9 cellular contexts compared by ENCODE assay signal in the genomic region with DNA sequence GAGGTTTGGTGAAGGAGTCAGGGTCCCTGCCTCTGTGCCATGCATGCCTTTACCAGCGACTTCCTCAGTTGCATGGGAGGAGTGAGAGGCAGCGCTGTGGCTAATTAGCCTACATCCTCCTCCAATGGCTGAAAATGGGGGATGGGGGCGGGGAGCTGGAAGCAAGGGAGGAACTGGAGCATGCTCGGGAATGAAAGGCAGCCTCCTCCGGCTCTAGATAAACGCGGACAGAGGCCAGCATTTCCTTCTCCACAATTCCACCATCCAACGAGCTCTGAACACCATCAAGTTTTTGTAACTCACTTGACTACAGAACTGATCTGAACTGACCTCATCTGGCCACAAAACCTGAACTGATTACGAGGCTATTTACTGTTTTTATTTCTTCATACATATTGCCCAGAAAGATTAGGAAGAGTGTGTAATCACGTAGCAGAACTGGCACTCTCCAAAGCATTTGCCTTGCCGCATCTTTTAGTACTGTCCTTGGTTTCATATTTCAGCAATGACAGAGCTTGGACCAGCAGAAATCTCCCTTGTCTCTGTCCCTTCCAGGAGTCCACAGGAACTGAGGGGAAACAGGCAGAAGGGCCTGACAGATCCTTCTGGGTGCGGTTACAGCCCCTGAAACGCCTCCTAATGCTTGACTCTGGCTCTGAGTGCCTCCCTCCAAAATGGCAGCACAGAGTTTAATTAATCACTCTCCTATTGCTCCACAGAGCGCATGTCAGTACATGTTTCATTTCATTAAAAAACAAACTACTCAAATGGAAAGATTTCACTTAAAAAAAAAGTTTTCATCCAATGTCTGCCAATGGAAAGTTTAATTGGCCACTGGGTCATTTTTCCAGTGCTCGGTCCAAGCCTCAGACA. TPM values are rescaled to one million over a fixed set of nuclear protein-coding genes. Genes with fewer than 3 reads are reported as not detected.
DNase-seq lines count a peak whose midpoint lies in the region; ATAC-seq and TF ChIP-seq lines count a peak whose summit lies in the region.
"Had no signal": no experiment of that assay in that cellular context is flagged by ENCODE, and none has a peak within 500 bp of the region (broad histone marks: within the 10 kb centered on the region; RNA-seq: fewer than 3 reads in every experiment).

No MANE protein-coding gene starts in this region.

- POLR2A ChIA-PET in Caco-2 (lab: Charles Lee): no interaction called here

- peaks cover 11% of the 10 kb centered on the region for H3K36me3 Mint-ChIP-seq in activated naive CD8-positive, alpha-beta T cell
- H3K36me3 Mint-ChIP-seq in Caco-2 (ENCODE audit: insufficient read depth, unreplicated experiment): peaks cover 6% of the 10 kb centered on the region

- H3K9me3 ChIP-seq in Caco-2: no peaks in the 10 kb centered on the region

- no TSS peak for BruUV-seq in Caco-2 (replicated peaks; lab: Mats Ljungman, UMichigan)

- H3K4me1 ChIP-seq in Caco-2: no peaks in the 10 kb centered on the region

- peak; percentile 82 for DNase-seq in G401 (ENCODE audit: low spot score)
- peak; percentile 72 for DNase-seq in left cardiac atrium
- peak; percentile 86 for DNase-seq in posterior vena cava (ENCODE audit: low spot score)
- no peak for DNase-seq in Caco-2
- DNase-seq in stimulated activated naive CD4-positive, alpha-beta T cell treated with Interleukin-2 at 50 U/mL for 16 hours (lab: John Stamatoyannopoulos, UW): no peak
- DNase-seq: NCI-H526 treated with DMSO at 0.1 percent for 48 hours had no signal

- in situ Hi-C loops in G401 (cut with HindIII; ENCODE audit: low sequenced_read_pairs): no loop called here

- H3K27me3 ChIP-seq in Caco-2 (replicated peaks; ENCODE audit: control insufficient read depth, insufficient read depth, low read length): no peaks in the 10 kb centered on the region

- H3K27ac Mint-ChIP-seq in activated naive CD8-positive, alpha-beta T cell: peak overlapping the region; percentile 85
- no peak overlapping the region for H3K27ac Mint-ChIP-seq in Caco-2 (ENCODE audit: unreplicated experiment)

- H3K36me3 ChIP-seq in Caco-2 (ENCODE audit: control insufficient read depth, insufficient read depth, low read length): no peaks in the 10 kb centered on the region

- ATAC-seq in left cardiac atrium (peak; percentile 67 to 84), HG03175 (IDR thresholded peaks at IDR 0.05; ENCODE audit: unreplicated experiment) (no peak), HG03108 (IDR thresholded peaks at IDR 0.05; ENCODE audit: unreplicated experiment) (no peak)

- CTCF ChIA-PET in Caco-2 (lab: Charles Lee): no interaction called here

- H3K4me3 ChIP-seq in Caco-2 (ENCODE audit: low read depth, low read length): no peak overlapping the region

- no peaks in the 10 kb centered on the region for H3K9me3 Mint-ChIP-seq in activated naive CD8-positive, alpha-beta T cell (ENCODE audit: low read depth)
- H3K9me3 Mint-ChIP-seq in Caco-2 (ENCODE audit: unreplicated experiment): no peaks in the 10 kb centered on the region

- peaks cover 1% of the 10 kb centered on the region for H3K4me1 Mint-ChIP-seq in activated naive CD8-positive, alpha-beta T cell (ENCODE audit: low read depth)
- H3K4me1 Mint-ChIP-seq in Caco-2 (ENCODE audit: low read depth, unreplicated experiment): peaks cover 12% of the 10 kb centered on the region

- H3K27me3 Mint-ChIP-seq in activated naive CD8-positive, alpha-beta T cell: no peaks in the 10 kb centered on the region
- no peaks in the 10 kb centered on the region for H3K27me3 Mint-ChIP-seq in Caco-2 (ENCODE audit: insufficient read depth, unreplicated experiment)

- no peak overlapping the region for H3K4me3 Mint-ChIP-seq in activated naive CD8-positive, alpha-beta T cell
- no peak overlapping the region for H3K4me3 Mint-ChIP-seq in Caco-2 (ENCODE audit: unreplicated experiment)

- no peak for TF ChIP-seq CTCF in Caco-2 (IDR thresholded peaks at IDR 0.05; ENCODE audit: insufficient read depth in 1 of 2, low read depth in 1 of 2, low read length in 1 of 2, severe bottlenecking in 1 of 2, unreplicated experiment in 1 of 2)

- intact Hi-C loops in left cardiac atrium (cut with DNase I): no loop called here
- intact Hi-C loops in posterior vena cava (cut with DNase I): loop anchor here in 1 of 2 donors (10.0 kb wide), 1 partner anchor 59 kb away; a partner anchor contains a TSS
- intact Hi-C loops in Caco-2 (cut with micrococcal nuclease; ENCODE audit: unreplicated experiment): no loop called here

RNA-seq across cellular contexts. Expression of a gene that starts 58.2 kb away (rescaled TPM):
- total RNA-seq in G401 (2014; rRNA removed; shearing (Covaris generic)): 21.8 and 22.4 TPM in 2 replicates
- 10 to 100 TPM; 11.2 to 13.2 TPM for total RNA-seq in left cardiac atrium
- 10 to 100 TPM; 21.1 to 44.9 TPM for total RNA-seq in posterior vena cava
- total RNA-seq in Caco-2 (2022): 14.9 and 16.2 TPM in 2 replicates

Comparison
In these comparisons a context has a peak if more than half of its experiments do, and no peak if none do; other contexts are left out.
1. DNase-seq: peak in G401 (single experiment), left cardiac atrium (single experiment) and posterior vena cava (single experiment); none in Caco-2 (0 of 2) and stimulated activated naive CD4-positive, alpha-beta T cell treated with Interleukin-2 at 50 U/mL for 16 hours (single experiment).
2. ATAC-seq: peak in left cardiac atrium (2 of 2); none in HG03175 (single experiment) and HG03108 (single experiment).